In genomic region chr5:72121753-72122445, GRCh38 we compare ENCODE assay signal across 1 cellular context.
TF ChIP-seq lines count a peak whose summit lies in the region.

No MANE protein-coding gene starts in this region.

TF ChIP-seq in K562, 482 proteins besides CTCF, POLR2A, EP300 and RAD21:
- TF ChIP-seq, protein P1, sequence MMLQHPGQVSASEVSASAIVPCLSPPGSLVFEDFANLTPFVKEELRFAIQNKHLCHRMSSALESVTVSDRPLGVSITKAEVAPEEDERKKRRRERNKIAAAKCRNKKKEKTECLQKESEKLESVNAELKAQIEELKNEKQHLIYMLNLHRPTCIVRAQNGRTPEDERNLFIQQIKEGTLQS (IDR thresholded peaks at IDR 0.05): peak; percentile 67
- TF ChIP-seq, protein P1 (CRISPR knock-in tag; conservative IDR thresholded peaks at IDR 0.05): no peak
- no peak for TF ChIP-seq CBX8 (IDR thresholded peaks at IDR 0.05; ENCODE audit: borderline replicate concordance, extremely low read depth, low read depth, low read length, poor library complexity, severe bottlenecking)
